ENCODE assay signal across 9 cellular contexts in the genomic region with DNA sequence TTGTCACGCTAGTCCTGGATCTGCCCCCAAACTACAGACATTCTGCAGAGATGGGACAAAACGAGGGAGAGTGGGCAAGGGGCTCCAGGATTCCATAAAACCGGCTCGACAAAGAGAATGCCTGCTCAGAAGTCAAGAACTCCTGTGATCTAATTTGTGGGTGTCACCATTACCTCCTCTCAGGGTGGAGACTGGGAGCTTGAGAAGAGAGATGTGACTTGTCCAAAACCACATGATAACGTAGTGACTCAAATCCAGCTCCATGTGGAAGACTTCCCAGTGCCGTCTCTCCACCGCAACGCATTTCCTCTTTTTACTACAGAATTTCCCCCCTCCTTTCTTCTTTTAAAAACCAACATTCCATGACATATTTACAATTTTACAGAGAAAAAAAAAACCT.
DNase-seq lines count a peak whose midpoint lies in the region; ATAC-seq and TF ChIP-seq lines count a peak whose summit lies in the region.
"Had no signal": no experiment of that assay in that cellular context is flagged by ENCODE, and none has a peak within 500 bp of the region (broad histone marks: within the 10 kb centered on the region; RNA-seq: fewer than 3 reads in every experiment).

No MANE protein-coding gene starts in this region.

- H3K4me3 ChIP-seq in AG10803 (ENCODE audit: low read length): peak overlapping the region; percentile 4; the same call in 1 of the 2 replicates

- no peak for ATAC-seq in HG02840 (IDR thresholded peaks at IDR 0.05; ENCODE audit: low FRiP score, unreplicated experiment)
- ATAC-seq: HepG2 had no signal

- TF ChIP-seq CTCF in AG10803 (conservative IDR thresholded peaks at IDR 0.05; ENCODE audit: low read length): no peak

- DNase-seq in AG10803 (ENCODE audit: low read depth): peak; percentile 91
- peak; percentile 69 for DNase-seq in HS-5 (ENCODE audit: low read depth)
- DNase-seq in amniotic epithelial cell (ENCODE audit: low read depth): peak; percentile 82
- peak; percentile 52 for DNase-seq in islet precursor cell
- no peak for DNase-seq in NOMO-1 treated with dmso at 0.1 percent for 144 hours (lab: John Stamatoyannopoulos, UW; ENCODE audit: unreplicated experiment)
- no peak for DNase-seq in GOT3 (lab: John Stamatoyannopoulos, UW)
- no peak for DNase-seq in HuH-7.5 (ENCODE audit: low spot score)

Comparison
In these comparisons a context has a peak if more than half of its experiments do, and no peak if none do; other contexts are left out.
1. DNase-seq: peak in AG10803 (single experiment), HS-5 (single experiment), amniotic epithelial cell (single experiment) and islet precursor cell (single experiment); none in NOMO-1 treated with dmso at 0.1 percent for 144 hours (single experiment), GOT3 (single experiment) and HuH-7.5 (single experiment).